ENCODE assay signal across 26 cellular contexts in the genomic region with DNA sequence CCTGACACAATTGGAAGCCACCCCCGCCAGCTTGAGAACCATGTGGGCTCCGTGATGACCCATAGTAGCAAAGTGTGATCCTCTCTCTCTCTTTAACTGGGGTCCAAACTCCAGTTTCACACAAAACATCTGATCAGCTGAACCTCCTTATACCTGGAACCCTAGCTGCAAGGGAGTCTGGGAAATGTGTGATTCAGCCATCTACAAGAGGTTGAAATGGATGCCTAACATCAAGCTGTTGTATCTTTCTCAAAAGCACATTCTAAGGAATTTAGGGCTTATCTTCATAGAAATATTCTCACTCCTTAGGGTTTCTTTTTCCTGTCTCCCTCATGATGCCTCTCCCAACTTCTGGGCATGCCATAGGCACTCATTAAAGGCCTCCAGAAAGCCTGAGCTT.
"Had no signal": no experiment of that assay in that cellular context is flagged by ENCODE, and none has a peak within 500 bp of the region (broad histone marks: within the 10 kb centered on the region; RNA-seq: fewer than 3 reads in every experiment).

No MANE protein-coding gene starts in this region.

- H3K36me3 ChIP-seq: gastrocnemius medialis, right lobe of liver, spleen, tibial nerve, upper lobe of left lung had no signal

- H3K79me2 ChIP-seq: parathyroid adenoma had no signal

- H3K4me3 Mint-ChIP-seq: endodermal cell; natural killer cell; stimulated activated memory B cell treated with anti-CD40 and anti-IgM and Interleukin-4, amounts not matched to agents 10 μg/mL and 1 μg/mL and 100 μg/mL, for 72 hours had no signal

- H3K27ac Mint-ChIP-seq: endodermal cell; natural killer cell; progenitor cell of endocrine pancreas; stimulated activated memory B cell treated with anti-CD40 and anti-IgM and Interleukin-4, amounts not matched to agents 10 μg/mL and 1 μg/mL and 100 μg/mL, for 72 hours had no signal

- H3K4me1 Mint-ChIP-seq: natural killer cell; stimulated activated memory B cell treated with anti-CD40 and anti-IgM and Interleukin-4, amounts not matched to agents 10 μg/mL and 1 μg/mL and 100 μg/mL, for 72 hours had no signal

- DNase-seq: dorsolateral prefrontal cortex; effector CD8-positive, alpha-beta T cell; endodermal cell; gastrocnemius medialis; head of caudate nucleus; mesendoderm; midbrain; natural killer cell; occipital lobe; right lobe of liver; spleen; stimulated activated CD4-positive, alpha-beta T cell treated with anti-CD3 and anti-CD28 coated beads, Interleukin-4, amount 100 ng/mL, for 4 hours; stimulated activated naive CD8-positive, alpha-beta T cell treated with anti-CD3 and anti-CD28 coated beads, Interleukin-15, Interleukin-2, amounts not matched to agents 100 U/mL and 50 U/mL, for 24 hours; substantia nigra; testis; upper lobe of left lung had no signal

- FAIRE-seq: colon, keratinocyte, urothelium cell line had no signal

- H3K27me3 ChIP-seq: right lobe of liver, testis, tibial nerve, upper lobe of left lung had no signal

- H3K9me3 ChIP-seq: right lobe of liver, testis, tibial nerve had no signal

- H3K27ac ChIP-seq: dorsolateral prefrontal cortex, epithelial cell of prostate, gastrocnemius medialis, parathyroid adenoma, right lobe of liver, spleen, testis, tibial nerve, upper lobe of left lung had no signal

- H2AFZ ChIP-seq: parathyroid adenoma had no signal

- H3K4me3 ChIP-seq: dorsolateral prefrontal cortex, gastrocnemius medialis, right lobe of liver, spleen, testis, tibial nerve, upper lobe of left lung had no signal

- H3K36me3 Mint-ChIP-seq: natural killer cell had no signal

- ATAC-seq: esophagus mucosa; gastrocnemius medialis; left lobe of liver; natural killer cell; right lobe of liver; stimulated activated memory B cell treated with anti-CD40 and anti-IgM and Interleukin-4, amounts not matched to agents 10 μg/mL and 1 μg/mL and 100 μg/mL, for 72 hours; stimulated activated naive CD8-positive, alpha-beta T cell treated with anti-CD3 and anti-CD28 coated beads, Interleukin-15, Interleukin-2, amounts not matched to agents 100 U/mL and 50 U/mL, for 24 hours had no signal

- H3K4me1 ChIP-seq: gastrocnemius medialis, parathyroid adenoma, right lobe of liver, testis, tibial nerve had no signal

- H3K9me3 Mint-ChIP-seq: natural killer cell had no signal

- H3K9ac ChIP-seq: parathyroid adenoma had no signal

- H3K27me3 Mint-ChIP-seq: progenitor cell of endocrine pancreas; stimulated activated memory B cell treated with anti-CD40 and anti-IgM and Interleukin-4, amounts not matched to agents 10 μg/mL and 1 μg/mL and 100 μg/mL, for 72 hours had no signal
